2 cellular contexts compared by ENCODE assay signal in the genomic region with DNA sequence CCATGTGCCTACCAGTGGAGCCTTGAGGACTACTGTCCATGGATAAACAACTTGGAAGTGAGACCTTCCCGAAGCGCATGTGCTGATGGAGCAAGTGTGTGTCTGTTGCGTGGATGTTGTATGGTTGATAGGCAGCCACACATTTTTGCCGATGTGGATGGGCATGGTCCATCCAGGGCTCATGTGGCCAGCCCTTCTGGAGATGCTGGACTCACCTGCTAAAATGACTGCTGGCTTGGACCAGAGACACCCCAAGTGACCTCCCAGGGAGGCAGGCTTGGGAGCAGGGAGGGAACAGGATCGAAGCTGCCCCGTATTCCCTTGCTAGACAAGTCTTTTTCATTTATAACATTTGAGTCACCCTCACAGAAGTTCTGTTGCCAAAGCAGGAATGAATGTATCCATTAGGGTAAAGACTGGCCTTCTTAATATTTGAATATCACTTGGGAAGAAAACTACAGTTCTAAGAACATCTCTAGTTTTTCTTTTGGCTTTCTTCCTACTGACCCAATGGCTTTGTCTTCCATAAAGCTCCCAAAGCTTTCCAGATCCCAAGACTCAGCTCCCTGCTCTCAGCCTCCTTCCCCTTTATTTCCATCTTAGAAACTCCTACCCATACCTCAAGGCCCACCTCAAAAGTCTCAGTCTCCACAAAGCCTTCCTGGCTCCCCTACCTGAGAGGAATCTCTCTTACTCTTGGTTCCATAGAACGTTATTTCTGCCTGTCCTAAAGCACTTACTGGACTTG.
A peak's percentile ranks its signal among the peaks of the same experiment; 100 is the strongest.
TF ChIP-seq lines count a peak whose summit lies in the region.

No MANE protein-coding gene starts in this region.

TF ChIP-seq in SK-N-SH treated with all-trans-retinoic acid at 6 μM for 48 hours, 23 proteins besides CTCF, POLR2A, EP300 and RAD21:
- TF ChIP-seq ZNF565 (CRISPR knock-in tag; conservative IDR thresholded peaks at IDR 0.05; ENCODE audit: low read depth) (no peak), RARB (CRISPR knock-in tag; IDR thresholded peaks at IDR 0.05) (no peak), ZFP3 (CRISPR knock-in tag; IDR thresholded peaks at IDR 0.05) (peak; percentile 98), ISL1 (CRISPR knock-in tag; IDR thresholded peaks at IDR 0.05) (no peak)

TF ChIP-seq in SK-N-SH, 30 proteins besides CTCF, POLR2A, EP300 and RAD21:
- TF ChIP-seq RCOR1 (IDR thresholded peaks at IDR 0.05; ENCODE audit: low read length) = no peak
- TF ChIP-seq GATA2 (CRISPR knock-in tag; IDR thresholded peaks at IDR 0.05) = no peak
- TF ChIP-seq, protein P1, sequence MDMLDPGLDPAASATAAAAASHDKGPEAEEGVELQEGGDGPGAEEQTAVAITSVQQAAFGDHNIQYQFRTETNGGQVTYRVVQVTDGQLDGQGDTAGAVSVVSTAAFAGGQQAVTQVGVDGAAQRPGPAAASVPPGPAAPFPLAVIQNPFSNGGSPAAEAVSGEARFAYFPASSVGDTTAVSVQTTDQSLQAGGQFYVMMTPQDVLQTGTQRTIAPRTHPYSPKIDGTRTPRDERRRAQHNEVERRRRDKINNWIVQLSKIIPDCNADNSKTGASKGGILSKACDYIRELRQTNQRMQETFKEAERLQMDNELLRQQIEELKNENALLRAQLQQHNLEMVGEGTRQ (IDR thresholded peaks at IDR 0.05; ENCODE audit: borderline replicate concordance, low read depth, low read length) = no peak
- TF ChIP-seq MAX (IDR thresholded peaks at IDR 0.05; ENCODE audit: low read depth) = no peak
- TF ChIP-seq NFIC (IDR thresholded peaks at IDR 0.05; ENCODE audit: borderline replicate concordance) = no peak
- no peak for TF ChIP-seq YY1 (IDR thresholded peaks at IDR 0.05; ENCODE audit: low read depth)
- TF ChIP-seq POLR2AphosphoS5 (IDR thresholded peaks at IDR 0.05; ENCODE audit: low read depth, low read length) = no peak
- no peak for TF ChIP-seq NRF1 (IDR thresholded peaks at IDR 0.05; ENCODE audit: low read depth, low read length)
- no peak for TF ChIP-seq JUND (IDR thresholded peaks at IDR 0.05)
- no peak for TF ChIP-seq ELF1 (IDR thresholded peaks at IDR 0.05)
- no peak for TF ChIP-seq RXRA (IDR thresholded peaks at IDR 0.05; ENCODE audit: borderline replicate concordance, low read depth)
- TF ChIP-seq TEAD4 (IDR thresholded peaks at IDR 0.05; ENCODE audit: borderline replicate concordance, insufficient read depth) = no peak
- no peak for TF ChIP-seq IRF3 (IDR thresholded peaks at IDR 0.05; ENCODE audit: low read depth, low read length)
- no peak for TF ChIP-seq GABPA (IDR thresholded peaks at IDR 0.05; ENCODE audit: low read depth)
- TF ChIP-seq, protein P2, sequence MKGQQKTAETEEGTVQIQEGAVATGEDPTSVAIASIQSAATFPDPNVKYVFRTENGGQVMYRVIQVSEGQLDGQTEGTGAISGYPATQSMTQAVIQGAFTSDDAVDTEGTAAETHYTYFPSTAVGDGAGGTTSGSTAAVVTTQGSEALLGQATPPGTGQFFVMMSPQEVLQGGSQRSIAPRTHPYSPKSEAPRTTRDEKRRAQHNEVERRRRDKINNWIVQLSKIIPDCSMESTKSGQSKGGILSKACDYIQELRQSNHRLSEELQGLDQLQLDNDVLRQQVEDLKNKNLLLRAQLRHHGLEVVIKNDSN (IDR thresholded peaks at IDR 0.05; ENCODE audit: borderline replicate concordance, low read depth) = no peak
- TF ChIP-seq FOSL2 (IDR thresholded peaks at IDR 0.05; ENCODE audit: borderline replicate concordance, low read depth) = no peak
- TF ChIP-seq EZH2phosphoT487 (IDR thresholded peaks at IDR 0.05; ENCODE audit: borderline replicate concordance, low read depth) = no peak
